13 cellular contexts compared by ENCODE assay signal in the genomic region with DNA sequence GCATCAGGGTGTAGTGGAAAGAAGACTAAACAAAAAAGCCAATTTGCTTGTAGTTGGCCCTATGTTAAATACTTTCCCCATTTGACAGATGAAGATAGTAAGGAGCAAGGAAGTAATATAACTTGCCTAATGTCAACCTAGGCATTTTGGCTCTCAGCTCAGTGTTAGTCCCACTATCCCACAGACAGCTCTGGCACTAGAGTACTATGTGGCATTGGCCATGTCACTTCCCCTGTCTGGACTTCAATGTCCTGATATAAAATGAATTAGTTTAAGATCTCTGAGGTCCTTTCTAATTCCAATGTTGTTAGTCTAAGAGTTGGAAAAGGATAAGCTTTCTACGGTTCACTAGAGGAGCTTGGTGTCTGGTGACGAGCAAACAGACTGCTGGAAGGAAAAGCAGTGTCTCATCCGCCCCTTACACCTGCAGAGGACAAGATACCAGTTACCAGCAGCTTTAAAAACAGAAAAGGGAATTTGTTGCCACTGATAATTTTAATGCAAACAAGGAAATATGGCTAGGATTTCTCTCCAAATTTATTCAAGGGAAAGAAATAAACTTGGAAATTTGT.
"Had no signal": no experiment of that assay in that cellular context is flagged by ENCODE, and none has a peak within 500 bp of the region (broad histone marks: within the 10 kb centered on the region; RNA-seq: fewer than 3 reads in every experiment).

No MANE protein-coding gene starts in this region.

- DNase-seq: activated CD4-positive, alpha-beta memory T cell treated with anti-CD3 and anti-CD28 coated beads for 36 hours; activated effector memory CD4-positive, alpha-beta T cell treated with anti-CD3 and anti-CD28 coated beads, Interleukin-2, amount 50 U/mL, for 16 hours; activated T-cell treated with anti-CD3 and anti-CD28 coated beads, Interleukin-2, amount 50 U/mL, for 4 hours; amniotic stem cell; brain microvascular endothelial cell; dorsolateral prefrontal cortex; mesenchymal stem cell; T-helper 2 cell had no signal

- H3K27ac ChIP-seq: brain microvascular endothelial cell had no signal

- H3K27me3 ChIP-seq: brain microvascular endothelial cell, dorsolateral prefrontal cortex, tibial nerve had no signal

- H3K4me3 ChIP-seq: dorsolateral prefrontal cortex, skin epidermis, tibial nerve had no signal

- H3K9me3 ChIP-seq: tibial nerve had no signal

- ATAC-seq: activated naive CD4-positive, alpha-beta T cell treated with anti-CD3 and anti-CD28 coated beads, Interleukin-2, amount 50 U/mL, for 72 hours; activated T-cell treated with anti-CD3 and anti-CD28 coated beads, Interleukin-2, amount 50 U/mL, for 4 hours; esophagus mucosa; left lobe of liver had no signal

- H3K36me3 ChIP-seq: brain microvascular endothelial cell had no signal
